Comparison of ENCODE assay signal across 1 cellular context in the genomic region with DNA sequence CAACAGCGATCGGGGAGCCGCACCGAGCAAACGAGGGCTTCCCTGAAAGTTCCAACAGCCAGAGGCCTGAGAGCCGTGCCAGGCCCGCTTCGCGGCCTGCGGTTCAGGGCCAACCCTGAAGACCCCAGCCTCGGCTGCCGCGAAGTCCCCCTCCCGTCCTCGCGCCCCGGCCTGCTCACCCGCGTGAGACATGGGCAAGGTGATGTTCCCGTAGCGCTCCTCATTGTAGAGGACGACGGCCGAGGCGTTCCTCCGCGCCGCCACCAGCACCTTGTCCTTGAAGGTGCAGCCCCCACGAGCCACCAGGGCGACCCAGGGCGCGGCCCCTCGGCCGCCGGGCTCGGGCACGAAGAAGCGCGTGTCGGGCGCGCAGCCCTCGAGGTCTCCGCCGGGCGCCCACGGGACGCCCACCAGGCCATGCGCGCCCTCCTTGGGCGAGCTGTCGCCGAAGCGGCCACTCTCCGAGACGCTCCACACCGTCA.
TF ChIP-seq lines count a peak whose summit lies in the region.

No MANE protein-coding gene starts in this region.

TF ChIP-seq in endothelial cell of umbilical vein, 7 proteins besides CTCF, POLR2A, EP300 and RAD21:
- TF ChIP-seq POLR2AphosphoS5 (IDR thresholded peaks at IDR 0.05; ENCODE audit: insufficient read depth, low read depth, low read length): no peak
- TF ChIP-seq, protein P1, sequence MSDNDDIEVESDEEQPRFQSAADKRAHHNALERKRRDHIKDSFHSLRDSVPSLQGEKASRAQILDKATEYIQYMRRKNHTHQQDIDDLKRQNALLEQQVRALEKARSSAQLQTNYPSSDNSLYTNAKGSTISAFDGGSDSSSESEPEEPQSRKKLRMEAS (IDR thresholded peaks at IDR 0.05; ENCODE audit: insufficient read depth, insufficient read length): no peak
- no peak for TF ChIP-seq GATA2 (IDR thresholded peaks at IDR 0.05; ENCODE audit: insufficient read depth, insufficient read length, low read depth, low read length)
- TF ChIP-seq MYC (IDR thresholded peaks at IDR 0.05; ENCODE audit: low read depth, low read length): no peak
- no peak for TF ChIP-seq JUN (IDR thresholded peaks at IDR 0.05; ENCODE audit: borderline replicate concordance, insufficient read depth, insufficient read length, low read depth)
- no peak for TF ChIP-seq FOS (IDR thresholded peaks at IDR 0.05; ENCODE audit: borderline replicate concordance, insufficient read depth, low read length)
- no peak for TF ChIP-seq EZH2 (IDR thresholded peaks at IDR 0.05; ENCODE audit: borderline replicate concordance, low read depth, low read length, severe bottlenecking)
